34 cellular contexts compared by ENCODE assay signal in genomic region chr9:109427886-109428285, GRCh38.
"Had no signal": no experiment of that assay in that cellular context is flagged by ENCODE, and none has a peak within 500 bp of the region (broad histone marks: within the 10 kb centered on the region; RNA-seq: fewer than 3 reads in every experiment).

No MANE protein-coding gene starts in this region.

- H3K4me1 ChIP-seq: ascending aorta, Peyer's patch had no signal

- H3K27ac Mint-ChIP-seq: activated CD4-positive, alpha-beta memory T cell treated with anti-CD3 and anti-CD28 coated beads, Interleukin-2, amount 10 ng/mL, durations not matched to agents 7 days and 5 days; activated naive CD4-positive, alpha-beta T cell treated with anti-CD3 and anti-CD28 coated beads, Interleukin-2, amount 50 U/mL, for 24 hours; activated naive CD8-positive, alpha-beta T cell treated with anti-CD3 and anti-CD28 coated beads, Interleukin-2, amount 10 ng/mL, durations not matched to agents 7 days and 5 days; activated T-cell treated with anti-CD3 and anti-CD28 coated beads, Interleukin-2, amount 50 U/mL, for 72 hours; activated T-helper 2 cell treated with anti-CD3 and anti-CD28 coated beads, Interferon-gamma antibody, Interleukin-2, Interleukin-4, amounts not matched to agents 10 μg/mL and 5 μg/mL and 100 μg/mL, durations not matched to agents 14 hours and 24 hours and 36 hours had no signal

- ATAC-seq: activated T-cell treated with anti-CD3 and anti-CD28 coated beads, Interleukin-2, amount 50 U/mL, for 72 hours; K562; PC-3 had no signal

- H3K4me1 Mint-ChIP-seq: activated CD4-positive, alpha-beta memory T cell treated with anti-CD3 and anti-CD28 coated beads, Interleukin-2, amount 10 ng/mL, durations not matched to agents 7 days and 5 days; activated naive CD4-positive, alpha-beta T cell treated with anti-CD3 and anti-CD28 coated beads, Interleukin-2, amount 50 U/mL, for 24 hours; activated naive CD8-positive, alpha-beta T cell treated with anti-CD3 and anti-CD28 coated beads, Interleukin-2, amount 10 ng/mL, durations not matched to agents 7 days and 5 days had no signal

- H3K4me3 ChIP-seq: ascending aorta, K562, Peyer's patch had no signal

- H3K27ac ChIP-seq: ascending aorta, Peyer's patch, WERI-Rb-1 had no signal

- H3K36me3 ChIP-seq: WERI-Rb-1 had no signal

- H3K36me3 Mint-ChIP-seq: activated naive CD4-positive, alpha-beta T cell treated with anti-CD3 and anti-CD28 coated beads, Interleukin-2, amount 50 U/mL, for 24 hours; activated naive CD8-positive, alpha-beta T cell treated with anti-CD3 and anti-CD28 coated beads, Interleukin-2, amount 10 ng/mL, durations not matched to agents 7 days and 5 days had no signal

- H3K4me3 Mint-ChIP-seq: activated CD4-positive, alpha-beta memory T cell treated with anti-CD3 and anti-CD28 coated beads, Interleukin-2, amount 10 ng/mL, durations not matched to agents 7 days and 5 days; activated naive CD4-positive, alpha-beta T cell treated with anti-CD3 and anti-CD28 coated beads, Interleukin-2, amount 50 U/mL, for 24 hours; activated naive CD8-positive, alpha-beta T cell treated with anti-CD3 and anti-CD28 coated beads, Interleukin-2, amount 10 ng/mL, durations not matched to agents 7 days and 5 days; activated T-cell treated with anti-CD3 and anti-CD28 coated beads, Interleukin-2, amount 50 U/mL, for 72 hours had no signal

- H3K27me3 ChIP-seq: ascending aorta, Peyer's patch had no signal

- H3K9me3 ChIP-seq: ascending aorta, Peyer's patch had no signal

- H3K9me3 Mint-ChIP-seq: activated CD4-positive, alpha-beta memory T cell treated with anti-CD3 and anti-CD28 coated beads, Interleukin-2, amount 10 ng/mL, durations not matched to agents 7 days and 5 days; activated naive CD4-positive, alpha-beta T cell treated with anti-CD3 and anti-CD28 coated beads, Interleukin-2, amount 50 U/mL, for 24 hours; activated naive CD8-positive, alpha-beta T cell treated with anti-CD3 and anti-CD28 coated beads, Interleukin-2, amount 10 ng/mL, durations not matched to agents 7 days and 5 days; activated T-cell treated with anti-CD3 and anti-CD28 coated beads, Interleukin-2, amount 50 U/mL, for 72 hours; activated T-helper 2 cell treated with anti-CD3 and anti-CD28 coated beads, Interferon-gamma antibody, Interleukin-2, Interleukin-4, amounts not matched to agents 10 μg/mL and 5 μg/mL and 100 μg/mL, durations not matched to agents 14 hours and 24 hours and 36 hours had no signal

- DNase-seq: activated CD4-positive, alpha-beta memory T cell treated with anti-CD3 and anti-CD28 coated beads, Interleukin-2, amount 10 ng/mL, durations not matched to agents 7 days and 5 days; activated CD4-positive, alpha-beta T cell treated with anti-CD3 and anti-CD28 coated beads for 1 hour; activated CD4-positive, alpha-beta T cell treated with anti-CD3 and anti-CD28 coated beads for 48 hours; activated CD4-positive, CD25-positive, alpha-beta regulatory T cell; activated gamma-delta T cell; activated naive CD4-positive, alpha-beta T cell treated with Interleukin-2 at 50 U/mL for 16 hours; activated naive CD8-positive, alpha-beta T cell treated with anti-CD3 and anti-CD28 coated beads, Interleukin-2, amount 10 ng/mL, durations not matched to agents 7 days and 5 days; activated T-cell treated with anti-CD3 and anti-CD28 coated beads, Interleukin-2, amount 50 U/mL, for 1 hour; activated T-cell treated with anti-CD3 and anti-CD28 coated beads, Interleukin-2, amount 50 U/mL, for 72 hours; amygdala; IMR-90; NCI-H1092 treated with DMSO at 0.1 percent for 48 hours; NCI-H1417; NCI-H146; NCI-H187; NCI-H2029 treated with DMSO at 0.1 percent for 48 hours; NCI-H2107; NCI-H2171; NCI-H510A; NCI-H526; NCI-H748 treated with DMSO at 0.1 percent for 48 hours; NK-92 treated with Interleukin-12 subunit alpha and Interleukin-12 subunit beta, amount 100 ng/mL, for 24 hours; PC-3; Peyer's patch; RPMI8226; SW 1271; T-helper 1 cell; T-helper 2 cell; T-helper 9 cell; WERI-Rb-1 had no signal
